23 cellular contexts compared by ENCODE assay signal in genomic region chr10:68124718-68125117, GRCh38. TPM values are rescaled to one million over a fixed set of nuclear protein-coding genes. Genes with fewer than 3 reads are reported as not detected.
"Had no signal": no experiment of that assay in that cellular context is flagged by ENCODE, and none has a peak within 500 bp of the region (broad histone marks: within the 10 kb centered on the region; RNA-seq: fewer than 3 reads in every experiment).

No MANE protein-coding gene starts in this region.

- ATAC-seq: activated T-helper 17 cell treated with anti-CD3 and anti-CD28 coated beads, Interleukin-2, amount 50 U/mL, for 72 hours; K562 had no signal

- H3K36me3 ChIP-seq: brain microvascular endothelial cell, SJSA1 had no signal

- H3K4me1 ChIP-seq: SJSA1 had no signal

- FAIRE-seq: K562 had no signal

- H3K27me3 ChIP-seq: brain microvascular endothelial cell, SJSA1 had no signal

- DNase-seq: activated B cell treated with CpG ODN at 0.5 μM for 24 hours; activated CD4-positive, alpha-beta T cell treated with anti-CD3 and anti-CD28 coated beads for 1 hour; activated CD4-positive, alpha-beta T cell treated with anti-CD3 and anti-CD28 coated beads, Interleukin-2, amount 10 ng/mL, durations not matched to agents 24 days and 14 days; activated CD4-positive, alpha-beta T cell treated with anti-CD3 and anti-CD28 coated beads, Interleukin-2, amount 50 U/mL, for 48 hours; activated CD8-positive, alpha-beta memory T cell treated with anti-CD3 and anti-CD28 coated beads for 24 hours; activated gamma-delta T cell; activated naive CD4-positive, alpha-beta T cell treated with anti-CD3 and anti-CD28 coated beads for 36 hours; activated T-cell treated with anti-CD3 and anti-CD28 coated beads for 4 hours; activated T-cell treated with anti-CD3 and anti-CD28 coated beads, Interleukin-2, amount 50 U/mL, for 48 hours; brain microvascular endothelial cell; cerebellar nuclear complex; Karpas-422; NCI-H1105 treated with DMSO at 0.1 percent for 48 hours; NCI-H1436 treated with DMSO at 0.1 percent for 48 hours; NCI-H187; NCI-H2081; NCI-H446; NCI-H524; Right ventricle myocardium superior; RPMI8226 had no signal

- H3K9me3 ChIP-seq: SJSA1 had no signal

- H3K27ac ChIP-seq: brain microvascular endothelial cell, SJSA1 had no signal

- H3K4me3 ChIP-seq: K562, SJSA1 had no signal

RNA-seq across cellular contexts. Expression of gene MYPN, which starts 15.4 kb away (rescaled TPM):
- total RNA-seq: activated B cell treated with CpG ODN at 0.5 μM for 24 hours; activated CD4-positive, alpha-beta T cell treated with anti-CD3 and anti-CD28 coated beads, Interleukin-2, amount 10 ng/mL, durations not matched to agents 24 days and 14 days; activated naive CD4-positive, alpha-beta T cell treated with anti-CD3 and anti-CD28 coated beads for 36 hours; K562 had no signal
- polyA plus RNA-seq: K562 had no signal
